24 cellular contexts compared by ENCODE assay signal in the genomic region with DNA sequence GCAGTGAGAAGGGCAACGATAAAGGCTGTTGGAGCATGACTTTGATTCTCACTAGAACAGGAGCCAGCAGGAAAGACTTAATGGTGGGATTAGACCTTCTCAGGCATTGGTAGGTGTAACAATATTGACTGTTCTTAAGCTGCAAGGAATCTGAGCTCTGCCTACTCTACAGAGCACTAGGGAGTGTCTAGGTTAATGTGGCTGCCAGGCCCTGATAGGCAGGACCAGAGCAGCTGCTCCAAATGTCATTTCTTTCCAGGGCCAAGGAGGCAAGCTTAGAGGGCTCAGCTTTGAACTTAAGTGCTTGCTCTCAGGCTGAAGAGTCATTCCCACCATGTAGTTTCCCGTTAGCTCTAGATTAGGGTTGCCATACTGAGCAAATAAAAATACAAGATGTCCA.
"Had no signal": no experiment of that assay in that cellular context is flagged by ENCODE, and none has a peak within 500 bp of the region (broad histone marks: within the 10 kb centered on the region; RNA-seq: fewer than 3 reads in every experiment).

No MANE protein-coding gene starts in this region.

- H3K27ac Mint-ChIP-seq: activated CD8-positive, alpha-beta T cell treated with anti-CD3 and anti-CD28 coated beads, Interleukin-2, amount 10 ng/mL, durations not matched to agents 7 days and 5 days; activated naive CD8-positive, alpha-beta T cell treated with anti-CD3 and anti-CD28 coated beads, Interleukin-2, amount 10 ng/mL, durations not matched to agents 7 days and 5 days had no signal

- ATAC-seq: activated CD4-positive, CD25-positive, alpha-beta regulatory T cell treated with anti-CD3 and anti-CD28 coated beads, Interleukin-2, amount 50 U/mL, for 24 hours; activated CD8-positive, alpha-beta T cell treated with anti-CD3 and anti-CD28 coated beads, Interleukin-2, amount 10 ng/mL, durations not matched to agents 7 days and 5 days; body of pancreas; K562 had no signal

- H3K36me3 Mint-ChIP-seq: activated naive CD8-positive, alpha-beta T cell treated with anti-CD3 and anti-CD28 coated beads, Interleukin-2, amount 10 ng/mL, durations not matched to agents 7 days and 5 days had no signal

- FAIRE-seq: K562 had no signal

- H3K4me3 ChIP-seq: ascending aorta, body of pancreas, K562 had no signal

- H3K9me3 Mint-ChIP-seq: activated naive CD8-positive, alpha-beta T cell treated with anti-CD3 and anti-CD28 coated beads, Interleukin-2, amount 10 ng/mL, durations not matched to agents 7 days and 5 days had no signal

- H3K4me3 Mint-ChIP-seq: activated CD8-positive, alpha-beta T cell treated with anti-CD3 and anti-CD28 coated beads, Interleukin-2, amount 10 ng/mL, durations not matched to agents 7 days and 5 days; activated naive CD8-positive, alpha-beta T cell treated with anti-CD3 and anti-CD28 coated beads, Interleukin-2, amount 10 ng/mL, durations not matched to agents 7 days and 5 days had no signal

- H3K4me1 Mint-ChIP-seq: activated naive CD8-positive, alpha-beta T cell treated with anti-CD3 and anti-CD28 coated beads, Interleukin-2, amount 10 ng/mL, durations not matched to agents 7 days and 5 days had no signal

- DNase-seq: activated CD4-positive, alpha-beta T cell treated with anti-CD3 and anti-CD28 coated beads for 4 hours; activated CD4-positive, alpha-beta T cell treated with anti-CD3 and anti-CD28 coated beads, Interleukin-2, amount 50 U/mL, for 4 hours; activated CD8-positive, alpha-beta memory T cell treated with anti-CD3 and anti-CD28 coated beads, Interleukin-2, amount 50 U/mL, for 48 hours; activated CD8-positive, alpha-beta T cell treated with anti-CD3 and anti-CD28 coated beads, Interleukin-2, amount 10 ng/mL, durations not matched to agents 7 days and 5 days; activated naive CD4-positive, alpha-beta T cell treated with anti-CD3 and anti-CD28 coated beads, Interleukin-2, amount 50 U/mL, for 16 hours; activated naive CD8-positive, alpha-beta T cell treated with anti-CD3 and anti-CD28 coated beads, Interleukin-2, amount 10 ng/mL, durations not matched to agents 7 days and 5 days; activated T-cell treated with anti-CD3 and anti-CD28 coated beads, Interleukin-2, amount 50 U/mL, for 1 hour; body of pancreas; central memory CD4-positive, alpha-beta T cell; Kasumi-1; NCI-H1105 treated with DMSO at 0.1 percent for 48 hours; NCI-H1436 treated with DMSO at 0.1 percent for 48 hours; NCI-H187; NCI-H2081; NCI-H2171; NCI-H2227 treated with DMSO at 0.1 percent for 48 hours; NCI-H446 treated with DMSO at 0.1 percent for 48 hours; NCI-H524 treated with DMSO at 0.1 percent for 48 hours; NCI-H748 treated with DMSO at 0.1 percent for 48 hours; SK-N-SH; T-helper 1 cell had no signal
